In the genomic region with DNA sequence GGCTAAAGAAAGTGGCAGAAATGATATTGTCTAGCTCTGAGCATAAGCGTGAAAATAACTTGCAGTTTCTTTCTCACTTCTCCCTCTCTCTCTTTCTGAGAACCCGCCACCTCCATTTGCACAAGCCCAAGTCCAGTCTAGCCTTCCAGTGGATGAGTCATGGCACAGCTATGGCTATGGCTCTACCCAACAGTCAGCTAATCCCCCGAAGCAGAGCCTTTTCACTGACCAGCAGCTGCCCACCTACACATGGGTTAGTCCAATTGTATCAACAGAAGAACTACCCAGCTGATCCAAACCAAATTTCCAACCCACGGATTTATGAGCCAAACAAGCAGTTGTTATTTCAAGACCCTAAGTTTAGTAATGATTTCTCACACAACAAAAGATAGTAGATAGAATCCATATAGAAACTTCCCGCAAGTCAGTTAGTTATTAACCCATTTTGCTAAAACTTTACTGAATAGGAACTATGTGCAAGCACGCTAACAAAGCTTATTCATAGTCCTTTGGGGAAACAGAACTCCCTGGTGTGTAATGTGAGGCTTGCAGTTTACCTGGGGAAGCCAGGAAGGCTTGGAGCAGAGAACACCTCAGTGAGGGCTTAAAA, we compare ENCODE assay signal across 13 cellular contexts.
DNase-seq lines count a peak whose midpoint lies in the region; ATAC-seq and TF ChIP-seq lines count a peak whose summit lies in the region.
"Had no signal": no experiment of that assay in that cellular context is flagged by ENCODE, and none has a peak within 500 bp of the region (broad histone marks: within the 10 kb centered on the region; RNA-seq: fewer than 3 reads in every experiment).

No MANE protein-coding gene starts in this region.

- H3K36me3 Mint-ChIP-seq in activated CD4-positive, alpha-beta T cell treated with anti-CD3 and anti-CD28 coated beads for 36 hours (ENCODE audit: low read depth): peaks cover 31% of the 10 kb centered on the region

- H4K20me1 ChIP-seq in osteoblast (ENCODE audit: insufficient read depth, low read length): no peaks in the 10 kb centered on the region

- H3K36me3 ChIP-seq in osteoblast (ENCODE audit: insufficient read depth, low read length) (no peaks in the 10 kb centered on the region), gastroesophageal sphincter (no peaks in the 10 kb centered on the region), Peyer's patch (no peaks in the 10 kb centered on the region)

- TF ChIP-seq EP300 in gastroesophageal sphincter (IDR thresholded peaks at IDR 0.05): no peak

- H3K9me3 ChIP-seq in osteoblast (ENCODE audit: low read depth, low read length) (no peaks in the 10 kb centered on the region), gastroesophageal sphincter (no peaks in the 10 kb centered on the region), Peyer's patch (no peaks in the 10 kb centered on the region)
- H3K9me3 ChIP-seq: A549 had no signal

- H3K4me2 ChIP-seq in osteoblast (ENCODE audit: insufficient read depth, low read length): no peak overlapping the region
- H3K4me2 ChIP-seq: A549, KMS-11 had no signal

- no peak for DNase-seq in activated CD4-positive, alpha-beta T cell treated with anti-CD3 and anti-CD28 coated beads for 36 hours
- no peak for DNase-seq in activated CD4-positive, alpha-beta T cell treated with anti-CD3 and anti-CD28 coated beads for 1 hour
- DNase-seq in HK-2 (ENCODE audit: unreplicated experiment): peak; percentile 78
- peak; percentile 67 for DNase-seq in astrocyte of the hippocampus (ENCODE audit: low read depth, low spot score)
- peak; percentile 79 for DNase-seq in myocyte (ENCODE audit: low read depth)
- DNase-seq in osteoblast (ENCODE audit: insufficient read length, low spot score, missing footprints): no peak
- no peak for DNase-seq in Peyer's patch
- DNase-seq: RPMI8226; stimulated activated CD4-positive, alpha-beta T cell treated with anti-CD3 and anti-CD28 coated beads, Interleukin-4, amount 100 ng/mL, for 4 hours had no signal

- TF ChIP-seq POLR2A in gastroesophageal sphincter (IDR thresholded peaks at IDR 0.05) (no peak), Peyer's patch (IDR thresholded peaks at IDR 0.05) (no peak)

- H3K4me3 ChIP-seq in osteoblast (ENCODE audit: insufficient read depth, low read length) (no peak overlapping the region), gastroesophageal sphincter (no peak overlapping the region), Peyer's patch (no peak overlapping the region)
- H3K4me3 ChIP-seq: A549 had no signal

- H3K9me3 Mint-ChIP-seq in activated CD4-positive, alpha-beta T cell treated with anti-CD3 and anti-CD28 coated beads for 36 hours (ENCODE audit: low read depth): peaks cover 6% of the 10 kb centered on the region

- 86 to 100% methylated on average over 4 to 5 of the region's 6 CpGs for WGBS in gastroesophageal sphincter (ENCODE audit: low coverage in 1 of 2), 2 donors

- H2AFZ ChIP-seq in osteoblast (ENCODE audit: low read length): no peak overlapping the region

- intact Hi-C loops in activated CD4-positive, alpha-beta T cell treated with anti-CD3 and anti-CD28 coated beads for 36 hours (cut with DNase I, micrococcal nuclease): loop anchor here in 1 of 2 experiments (10.0 kb wide), 1 partner anchor 621 kb away; a partner anchor contains a TSS

- ATAC-seq in activated CD4-positive, alpha-beta T cell treated with anti-CD3 and anti-CD28 coated beads for 36 hours: no peak
- ATAC-seq in gastroesophageal sphincter: no peak
- ATAC-seq: A549 had no signal

- peaks cover 70% of the 10 kb centered on the region for H3K4me1 Mint-ChIP-seq in activated CD4-positive, alpha-beta T cell treated with anti-CD3 and anti-CD28 coated beads for 36 hours

- H3K79me2 ChIP-seq in osteoblast (ENCODE audit: insufficient read depth, low read length): no peaks in the 10 kb centered on the region

- H3K4me3 Mint-ChIP-seq in activated CD4-positive, alpha-beta T cell treated with anti-CD3 and anti-CD28 coated beads for 36 hours: no peak overlapping the region

- TF ChIP-seq CTCF in osteoblast (IDR thresholded peaks at IDR 0.05; ENCODE audit: extremely low read depth, low read depth, low read length) (no peak), gastroesophageal sphincter (IDR thresholded peaks at IDR 0.05) (no peak), Peyer's patch (IDR thresholded peaks at IDR 0.05) (no peak)

- no peaks in the 10 kb centered on the region for H3K27me3 Mint-ChIP-seq in activated CD4-positive, alpha-beta T cell treated with anti-CD3 and anti-CD28 coated beads for 36 hours

- POLR2A ChIA-PET in activated CD4-positive, alpha-beta T cell treated with anti-CD3 and anti-CD28 coated beads for 36 hours (lab: Charles Lee): no interaction called here

- H3K27ac ChIP-seq in osteoblast (ENCODE audit: low read depth, low read length) (no peak overlapping the region), gastroesophageal sphincter (no peak overlapping the region), Peyer's patch (no peak overlapping the region)
- H3K27ac ChIP-seq: A549, KMS-11, VCaP had no signal

- CTCF ChIA-PET in activated CD4-positive, alpha-beta T cell treated with anti-CD3 and anti-CD28 coated beads for 36 hours (lab: Charles Lee): interaction anchor here (0.7 kb wide), 1 partner anchor 178 kb away, joined by 3 read pairs; no protein-coding TSS in a partner anchor

- peak overlapping the region; percentile 88 for H3K27ac Mint-ChIP-seq in activated CD4-positive, alpha-beta T cell treated with anti-CD3 and anti-CD28 coated beads for 36 hours

- H3K27me3 ChIP-seq in osteoblast (ENCODE audit: insufficient read depth, low read length) (no peaks in the 10 kb centered on the region), gastroesophageal sphincter (no peaks in the 10 kb centered on the region), Peyer's patch (no peaks in the 10 kb centered on the region)

- H3K4me1 ChIP-seq in osteoblast (ENCODE audit: insufficient read depth, low read length) (no peaks in the 10 kb centered on the region), gastroesophageal sphincter (peaks cover 0 to 32% (median 4%) of the 10 kb centered on the region in 3 donors), Peyer's patch (peaks cover 0 to 5% (median 0%) of the 10 kb centered on the region in 4 donors)

Comparison
In these comparisons a context has a peak if more than half of its experiments do, and no peak if none do; other contexts are left out.
1. DNase-seq: peak in HK-2 (single experiment), astrocyte of the hippocampus (single experiment) and myocyte (single experiment); none in activated CD4-positive, alpha-beta T cell treated with anti-CD3 and anti-CD28 coated beads for 36 hours (single experiment), activated CD4-positive, alpha-beta T cell treated with anti-CD3 and anti-CD28 coated beads for 1 hour (single experiment), osteoblast (single experiment) and Peyer's patch (0 of 3).